14 cellular contexts compared by ENCODE assay signal in genomic region chr4:15478724-15479088, GRCh38. TPM values are rescaled to one million over a fixed set of nuclear protein-coding genes. Genes with fewer than 3 reads are reported as not detected.
DNase-seq lines count a peak whose midpoint lies in the region; ATAC-seq and TF ChIP-seq lines count a peak whose summit lies in the region.
"Had no signal": no experiment of that assay in that cellular context is flagged by ENCODE, and none has a peak within 500 bp of the region (broad histone marks: within the 10 kb centered on the region; RNA-seq: fewer than 3 reads in every experiment).

No MANE protein-coding gene starts in this region.

- TF ChIP-seq RAD21 in HCT116 (IDR thresholded peaks at IDR 0.05; ENCODE audit: low read depth): no peak

- no peaks in the 10 kb centered on the region for H3K36me3 Mint-ChIP-seq in glutamatergic neuron (ENCODE audit: unreplicated experiment)
- H3K36me3 Mint-ChIP-seq: activated naive CD8-positive, alpha-beta T cell treated with anti-CD3 and anti-CD28 coated beads, Interleukin-2, amount 10 ng/mL, durations not matched to agents 7 days and 5 days had no signal

- H3K4me1 Mint-ChIP-seq in glutamatergic neuron (ENCODE audit: low read depth, unreplicated experiment): peaks cover 13% of the 10 kb centered on the region
- H3K4me1 Mint-ChIP-seq: activated naive CD8-positive, alpha-beta T cell treated with anti-CD3 and anti-CD28 coated beads, Interleukin-2, amount 10 ng/mL, durations not matched to agents 7 days and 5 days had no signal

- H3K9ac ChIP-seq in HCT116 (ENCODE audit: low read length): peak overlapping the region; percentile 73
- H3K9ac ChIP-seq: BLaER1 had no signal

- no peak overlapping the region for H2AFZ ChIP-seq in HCT116 (ENCODE audit: low read depth, low read length, poor library complexity, severe bottlenecking)

- H3K9me2 ChIP-seq in HCT116 (ENCODE audit: insufficient read depth): no peaks in the 10 kb centered on the region

- intact Hi-C loops in HCT116 (cut with micrococcal nuclease): loop anchor here (1.0 to 5.0 kb wide), 6 partner anchors 172 to 789 kb away; no protein-coding TSS in a partner anchor
- intact Hi-C loops in stomach (cut with DNase I; ENCODE audit: low total_unique reads): no loop called here

- peaks cover 5 to 11% of the 10 kb centered on the region in 2 experiments for H3K4me1 ChIP-seq in HCT116 (ENCODE audit: control insufficient read depth in 1 of 2, insufficient read depth in 2 of 2, low read length in 2 of 2)
- H3K4me1 ChIP-seq in stomach: peaks cover 8 to 27% (median 17%) of the 10 kb centered on the region in 4 donors
- H3K4me1 ChIP-seq: BLaER1 had no signal

- no peak overlapping the region for H3K27ac ChIP-seq in HCT116 (ENCODE audit: low read depth, low read length)
- H3K27ac ChIP-seq in VCaP: peak overlapping the region; percentile 95
- peak overlapping the region in 3 of 5 donors; percentile 68 to 81 (median 77) for H3K27ac ChIP-seq in stomach
- H3K27ac ChIP-seq: BLaER1 had no signal

- no peaks in the 10 kb centered on the region for H3K36me3 ChIP-seq in HCT116 (ENCODE audit: control insufficient read depth in 1 of 2, insufficient read depth in 2 of 2, low read length in 2 of 2)
- peaks cover 0 to 36% (median 14%) of the 10 kb centered on the region in 4 donors for H3K36me3 ChIP-seq in stomach
- H3K36me3 ChIP-seq: BLaER1 had no signal

- H3K4me3 ChIP-seq in HCT116 (replicated peaks in 1 of 2; ENCODE audit: low read depth in 1 of 2, low read length in 2 of 2) (peak overlapping the region in 1 of 2 experiments; percentile 68; a peak in 3 of 4 replicates), stomach (no peak overlapping the region)
- H3K4me3 ChIP-seq: BLaER1 had no signal

- peak overlapping the region; percentile 87 for H3K4me3 Mint-ChIP-seq in glutamatergic neuron (ENCODE audit: unreplicated experiment)
- H3K4me3 Mint-ChIP-seq: activated naive CD8-positive, alpha-beta T cell treated with anti-CD3 and anti-CD28 coated beads, Interleukin-2, amount 10 ng/mL, durations not matched to agents 7 days and 5 days; activated T-cell treated with anti-CD3 and anti-CD28 coated beads, Interleukin-2, amount 50 U/mL, for 24 hours had no signal

- peak overlapping the region; percentile 84 for H3K4me2 ChIP-seq in HCT116 (ENCODE audit: low read length)
- H3K4me2 ChIP-seq: BLaER1 had no signal

- TF ChIP-seq POLR2A in HCT116 (IDR thresholded peaks at IDR 0.05; ENCODE audit: borderline replicate concordance, extremely low read depth, insufficient read depth, insufficient read length): no peak
- TF ChIP-seq POLR2A in stomach (IDR thresholded peaks at IDR 0.05): no peak

- ATAC-seq in HCT116: peak; percentile 41

- POLR2A ChIA-PET in HCT116 (lab: Charles Lee): interaction anchor here (0.9 to 1.1 kb wide), 2 partner anchors 8 to 477 kb away, joined by 3 to 4 read pairs; no protein-coding TSS in a partner anchor

- peak overlapping the region; percentile 97 for H3K27ac Mint-ChIP-seq in glutamatergic neuron (ENCODE audit: unreplicated experiment)
- H3K27ac Mint-ChIP-seq: activated naive CD8-positive, alpha-beta T cell treated with anti-CD3 and anti-CD28 coated beads, Interleukin-2, amount 10 ng/mL, durations not matched to agents 7 days and 5 days; activated T-cell treated with anti-CD3 and anti-CD28 coated beads, Interleukin-2, amount 50 U/mL, for 24 hours had no signal

- H3K9me3 ChIP-seq in HCT116 (ENCODE audit: control insufficient read depth in 1 of 2, insufficient read depth in 1 of 2, low read depth in 1 of 2, low read length in 2 of 2): no peaks in the 10 kb centered on the region
- no peaks in the 10 kb centered on the region for H3K9me3 ChIP-seq in stomach
- H3K9me3 ChIP-seq: BLaER1 had no signal

- TF ChIP-seq EP300 in stomach (IDR thresholded peaks at IDR 0.05): no peak

- H4K20me1 ChIP-seq in HCT116 (ENCODE audit: insufficient read depth): no peaks in the 10 kb centered on the region
- H4K20me1 ChIP-seq: BLaER1 had no signal

- peaks cover 1% of the 10 kb centered on the region for H3K9me3 Mint-ChIP-seq in glutamatergic neuron (ENCODE audit: unreplicated experiment)
- H3K9me3 Mint-ChIP-seq: activated naive CD8-positive, alpha-beta T cell treated with anti-CD3 and anti-CD28 coated beads, Interleukin-2, amount 10 ng/mL, durations not matched to agents 7 days and 5 days; activated T-cell treated with anti-CD3 and anti-CD28 coated beads, Interleukin-2, amount 50 U/mL, for 24 hours had no signal

- TF ChIP-seq CTCF in HCT116 (IDR thresholded peaks at IDR 0.05 in 2 of 3, conservative IDR thresholded peaks at IDR 0.05 in 1 of 3; ENCODE audit: borderline replicate concordance in 1 of 3, insufficient read depth in 1 of 3, low read depth in 2 of 3, low read length in 2 of 3): no peak
- TF ChIP-seq CTCF in VCaP (conservative IDR thresholded peaks at IDR 0.05): no peak
- TF ChIP-seq CTCF in glutamatergic neuron (IDR thresholded peaks at IDR 0.05; ENCODE audit: partially characterized antibody, unreplicated experiment): no peak
- no peak for TF ChIP-seq CTCF in stomach (IDR thresholded peaks at IDR 0.05)

- no peaks in the 10 kb centered on the region for H3K27me3 ChIP-seq in HCT116 (ENCODE audit: insufficient read depth, low read length)
- no peaks in the 10 kb centered on the region for H3K27me3 ChIP-seq in stomach
- H3K27me3 ChIP-seq: BLaER1 had no signal

- no TSS peak for BruUV-seq in HCT116 (replicated peaks; lab: Mats Ljungman, UMichigan)

- no peak for DNase-seq in HCT116 (ENCODE audit: low read depth, low spot score)
- DNase-seq in glutamatergic neuron: no peak
- no peak for DNase-seq in stomach
- DNase-seq in foreskin melanocyte: no peak
- no peak for DNase-seq in globus pallidus (ENCODE audit: low spot score)
- no peak for DNase-seq in NCI-H2107 (lab: John Stamatoyannopoulos, UW)
- no peak for DNase-seq in activated CD8-positive, alpha-beta memory T cell treated with anti-CD3 and anti-CD28 coated beads, Interleukin-2, amount 50 U/mL, for 4 hours
- DNase-seq: activated CD4-positive, alpha-beta T cell treated with anti-CD3 and anti-CD28 coated beads for 48 hours; activated naive CD8-positive, alpha-beta T cell treated with anti-CD3 and anti-CD28 coated beads, Interleukin-2, amount 10 ng/mL, durations not matched to agents 7 days and 5 days; activated T-cell treated with anti-CD3 and anti-CD28 coated beads, Interleukin-2, amount 50 U/mL, for 24 hours; KG1 had no signal

- H3K27me3 Mint-ChIP-seq in glutamatergic neuron (ENCODE audit: unreplicated experiment): peaks cover 3% of the 10 kb centered on the region
- H3K27me3 Mint-ChIP-seq: activated naive CD8-positive, alpha-beta T cell treated with anti-CD3 and anti-CD28 coated beads, Interleukin-2, amount 10 ng/mL, durations not matched to agents 7 days and 5 days; activated T-cell treated with anti-CD3 and anti-CD28 coated beads, Interleukin-2, amount 50 U/mL, for 24 hours had no signal

- 45 to 75% (median 58%) methylated on average over 5 of the region's 5 CpGs for WGBS in stomach, 5 donors

- CTCF ChIA-PET in HCT116 (lab: Charles Lee): interaction anchor here (0.7 to 2.2 kb wide), 11 partner anchors 8 to 786 kb away, joined by 3 to 44 read pairs (median 5); no protein-coding TSS in a partner anchor

- RAD21 ChIA-PET in HCT116 (lab: Charles Lee; ENCODE audit: low non-redundant PET in 1 of 2, low total read pairs in 2 of 2, uncharacterized antibody in 2 of 2, unreplicated experiment in 2 of 2): interaction anchor here (1.3 to 2.0 kb wide), 5 partner anchors 327 to 786 kb away, joined by 3 to 17 read pairs (median 8); no protein-coding TSS in a partner anchor

- H3K79me2 ChIP-seq in HCT116 (ENCODE audit: insufficient read depth, low read length): 0 out of 2 replicates have a peak, but pooled peaks cover 7% of the 10 kb centered on the region

TF ChIP-seq in HCT116, 20 proteins besides CTCF, POLR2A, EP300 and RAD21:
- TF ChIP-seq SRF (IDR thresholded peaks at IDR 0.05; ENCODE audit: low read depth): no peak
- no peak for TF ChIP-seq FOSL1 (IDR thresholded peaks at IDR 0.05; ENCODE audit: low read depth)
- no peak for TF ChIP-seq EZH2 (IDR thresholded peaks at IDR 0.05)
- no peak for TF ChIP-seq ZFX (IDR thresholded peaks at IDR 0.05)
- TF ChIP-seq, protein P1, sequence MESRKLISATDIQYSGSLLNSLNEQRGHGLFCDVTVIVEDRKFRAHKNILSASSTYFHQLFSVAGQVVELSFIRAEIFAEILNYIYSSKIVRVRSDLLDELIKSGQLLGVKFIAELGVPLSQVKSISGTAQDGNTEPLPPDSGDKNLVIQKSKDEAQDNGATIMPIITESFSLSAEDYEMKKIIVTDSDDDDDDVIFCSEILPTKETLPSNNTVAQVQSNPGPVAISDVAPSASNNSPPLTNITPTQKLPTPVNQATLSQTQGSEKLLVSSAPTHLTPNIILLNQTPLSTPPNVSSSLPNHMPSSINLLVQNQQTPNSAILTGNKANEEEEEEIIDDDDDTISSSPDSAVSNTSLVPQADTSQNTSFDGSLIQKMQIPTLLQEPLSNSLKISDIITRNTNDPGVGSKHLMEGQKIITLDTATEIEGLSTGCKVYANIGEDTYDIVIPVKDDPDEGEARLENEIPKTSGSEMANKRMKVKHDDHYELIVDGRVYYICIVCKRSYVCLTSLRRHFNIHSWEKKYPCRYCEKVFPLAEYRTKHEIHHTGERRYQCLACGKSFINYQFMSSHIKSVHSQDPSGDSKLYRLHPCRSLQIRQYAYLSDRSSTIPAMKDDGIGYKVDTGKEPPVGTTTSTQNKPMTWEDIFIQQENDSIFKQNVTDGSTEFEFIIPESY (IDR thresholded peaks at IDR 0.05; ENCODE audit: extremely low read depth, insufficient replicate concordance, low read length): no peak
TF ChIP-seq in HCT116: peak in this region for 0.

RNA-seq across cellular contexts. Expression of gene CC2D2A, which starts 9.0 kb away (rescaled TPM):
- total RNA-seq in HCT116 (2021; ENCODE audit: unreplicated experiment) (13.0 TPM), glutamatergic neuron (ENCODE audit: unreplicated experiment) (13.3 TPM), stomach (10 to 100 TPM; 12.5 to 32.7 (median 16.5) TPM)
- polyA plus RNA-seq in HCT116 (2012): 4.3 and 8.1 TPM in 2 replicates
- 10 to 100 TPM in 2 of 3 donors, 1 to 10 TPM in 1; 5.7 to 12.7 (median 11.4) TPM for polyA plus RNA-seq in stomach
- total RNA-seq: activated naive CD8-positive, alpha-beta T cell treated with anti-CD3 and anti-CD28 coated beads, Interleukin-2, amount 10 ng/mL, durations not matched to agents 7 days and 5 days; T-helper 2 cell treated with Interferon-gamma antibody and Interleukin-4, amounts not matched to agents 100 ng/mL and 5 ng/mL, for 36 hours had no signal

RNA-seq across cellular contexts. Expression of gene C1QTNF7, which starts 50.9 kb away (rescaled TPM):
- total RNA-seq in HCT116 (2021; ENCODE audit: unreplicated experiment) (not detected), glutamatergic neuron (ENCODE audit: unreplicated experiment) (not detected), stomach (10 to 100 TPM in 2 of 5 donors, 1 to 10 TPM in 2, under 1 TPM in 1; 0.87 to 73.2 (median 6.2) TPM)
- polyA plus RNA-seq in HCT116 (2012): not detected in 2 replicates
- polyA plus RNA-seq in stomach: 1 to 10 TPM in 2 of 3 donors, under 1 TPM in 1; 0.68 to 2.1 (median 1.4) TPM
- total RNA-seq: activated naive CD8-positive, alpha-beta T cell treated with anti-CD3 and anti-CD28 coated beads, Interleukin-2, amount 10 ng/mL, durations not matched to agents 7 days and 5 days; T-helper 2 cell treated with Interferon-gamma antibody and Interleukin-4, amounts not matched to agents 100 ng/mL and 5 ng/mL, for 36 hours had no signal
